ENCODE assay signal across 15 cellular contexts in genomic region chr7:158384746-158385145, GRCh38.
"Had no signal": no experiment of that assay in that cellular context is flagged by ENCODE, and none has a peak within 500 bp of the region (broad histone marks: within the 10 kb centered on the region; RNA-seq: fewer than 3 reads in every experiment).

No MANE protein-coding gene starts in this region.

- H3K27ac ChIP-seq: dorsolateral prefrontal cortex, neutrophil, parathyroid adenoma, sigmoid colon, spleen, thoracic aorta, upper lobe of left lung, WERI-Rb-1 had no signal

- H3K4me1 ChIP-seq: parathyroid adenoma, sigmoid colon, spleen, upper lobe of left lung had no signal

- H3K27me3 ChIP-seq: neutrophil, sigmoid colon, upper lobe of left lung had no signal

- H3K9me3 ChIP-seq: neutrophil, sigmoid colon, thoracic aorta had no signal

- DNase-seq: activated CD4-positive, alpha-beta T cell treated with anti-CD3 and anti-CD28 coated beads, Interleukin-2, amount 50 U/mL, for 48 hours; activated naive CD4-positive, alpha-beta T cell treated with anti-CD3 and anti-CD28 coated beads for 36 hours; activated T-cell treated with anti-CD3 and anti-CD28 coated beads for 4 hours; hippocampal formation; left colon; sigmoid colon; stimulated activated naive B cell treated with anti-CD40 and anti-IgM and Interleukin-4, amounts not matched to agents 10 μg/mL and 1 μg/mL and 100 μg/mL, for 72 hours; upper lobe of left lung; WERI-Rb-1 had no signal

- H3K36me3 ChIP-seq: neutrophil, sigmoid colon, spleen, thoracic aorta, upper lobe of left lung, WERI-Rb-1 had no signal

- H3K4me3 ChIP-seq: dorsolateral prefrontal cortex, lung, sigmoid colon, spleen, thoracic aorta, upper lobe of left lung had no signal
